1 cellular context compared by ENCODE assay signal in genomic region chr17:76267051-76267576, GRCh38.
TF ChIP-seq lines count a peak whose summit lies in the region.

No MANE protein-coding gene starts in this region.

TF ChIP-seq in GM23338, 12 proteins besides CTCF, POLR2A, EP300 and RAD21 (continued from another document):
- TF ChIP-seq, protein P1, sequence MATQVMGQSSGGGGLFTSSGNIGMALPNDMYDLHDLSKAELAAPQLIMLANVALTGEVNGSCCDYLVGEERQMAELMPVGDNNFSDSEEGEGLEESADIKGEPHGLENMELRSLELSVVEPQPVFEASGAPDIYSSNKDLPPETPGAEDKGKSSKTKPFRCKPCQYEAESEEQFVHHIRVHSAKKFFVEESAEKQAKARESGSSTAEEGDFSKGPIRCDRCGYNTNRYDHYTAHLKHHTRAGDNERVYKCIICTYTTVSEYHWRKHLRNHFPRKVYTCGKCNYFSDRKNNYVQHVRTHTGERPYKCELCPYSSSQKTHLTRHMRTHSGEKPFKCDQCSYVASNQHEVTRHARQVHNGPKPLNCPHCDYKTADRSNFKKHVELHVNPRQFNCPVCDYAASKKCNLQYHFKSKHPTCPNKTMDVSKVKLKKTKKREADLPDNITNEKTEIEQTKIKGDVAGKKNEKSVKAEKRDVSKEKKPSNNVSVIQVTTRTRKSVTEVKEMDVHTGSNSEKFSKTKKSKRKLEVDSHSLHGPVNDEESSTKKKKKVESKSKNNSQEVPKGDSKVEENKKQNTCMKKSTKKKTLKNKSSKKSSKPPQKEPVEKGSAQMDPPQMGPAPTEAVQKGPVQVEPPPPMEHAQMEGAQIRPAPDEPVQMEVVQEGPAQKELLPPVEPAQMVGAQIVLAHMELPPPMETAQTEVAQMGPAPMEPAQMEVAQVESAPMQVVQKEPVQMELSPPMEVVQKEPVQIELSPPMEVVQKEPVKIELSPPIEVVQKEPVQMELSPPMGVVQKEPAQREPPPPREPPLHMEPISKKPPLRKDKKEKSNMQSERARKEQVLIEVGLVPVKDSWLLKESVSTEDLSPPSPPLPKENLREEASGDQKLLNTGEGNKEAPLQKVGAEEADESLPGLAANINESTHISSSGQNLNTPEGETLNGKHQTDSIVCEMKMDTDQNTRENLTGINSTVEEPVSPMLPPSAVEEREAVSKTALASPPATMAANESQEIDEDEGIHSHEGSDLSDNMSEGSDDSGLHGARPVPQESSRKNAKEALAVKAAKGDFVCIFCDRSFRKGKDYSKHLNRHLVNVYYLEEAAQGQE (IDR thresholded peaks at IDR 0.05; ENCODE audit: unreplicated experiment) = no peak
- no peak for TF ChIP-seq EZH2phosphoT487 (IDR thresholded peaks at IDR 0.05; ENCODE audit: unreplicated experiment)
- no peak for TF ChIP-seq ZNF331 (CRISPR knock-in tag; IDR thresholded peaks at IDR 0.05; ENCODE audit: low read depth)
- TF ChIP-seq JUNB (IDR thresholded peaks at IDR 0.05; ENCODE audit: unreplicated experiment) = no peak
